8 cellular contexts compared by ENCODE assay signal in genomic region chr7:20778063-20778721, GRCh38. TPM values are rescaled to one million over a fixed set of nuclear protein-coding genes. Genes with fewer than 3 reads are reported as not detected.
A peak's percentile ranks its signal among the peaks of the same experiment; 100 is the strongest.
DNase-seq lines count a peak whose midpoint lies in the region; ATAC-seq and TF ChIP-seq lines count a peak whose summit lies in the region.

No MANE protein-coding gene starts in this region.

- POLR2A ChIA-PET in activated CD4-positive, alpha-beta memory T cell treated with anti-CD3 and anti-CD28 coated beads, Interleukin-2, amount 10 ng/mL, durations not matched to agents 7 days and 5 days (lab: Charles Lee), result no interaction called here

- peaks cover 10% of the 10 kb centered on the region for H3K4me1 Mint-ChIP-seq in activated naive CD8-positive, alpha-beta T cell treated with anti-CD3 and anti-CD28 coated beads for 36 hours
- H3K4me1 Mint-ChIP-seq in stimulated activated effector memory CD8-positive, alpha-beta T cell treated with anti-CD3 and anti-CD28 coated beads, Interleukin-12 subunit alpha, Interleukin-12 subunit beta, amount 100 ng/mL, for 72 hours, result peaks cover 11% of the 10 kb centered on the region
- H3K4me1 Mint-ChIP-seq in activated CD4-positive, alpha-beta memory T cell treated with anti-CD3 and anti-CD28 coated beads, Interleukin-2, amount 10 ng/mL, durations not matched to agents 7 days and 5 days, result peaks cover 8% of the 10 kb centered on the region

- no peak overlapping the region for H3K27ac Mint-ChIP-seq in activated naive CD8-positive, alpha-beta T cell treated with anti-CD3 and anti-CD28 coated beads for 36 hours
- no peak overlapping the region for H3K27ac Mint-ChIP-seq in stimulated activated effector memory CD8-positive, alpha-beta T cell treated with anti-CD3 and anti-CD28 coated beads, Interleukin-12 subunit alpha, Interleukin-12 subunit beta, amount 100 ng/mL, for 72 hours
- no peak overlapping the region for H3K27ac Mint-ChIP-seq in activated CD4-positive, alpha-beta memory T cell treated with anti-CD3 and anti-CD28 coated beads, Interleukin-2, amount 10 ng/mL, durations not matched to agents 7 days and 5 days

- ATAC-seq in GM19372 (IDR thresholded peaks at IDR 0.05; ENCODE audit: low read depth, unreplicated experiment) (peak; percentile 69), HG03460 (IDR thresholded peaks at IDR 0.05; ENCODE audit: unreplicated experiment) (peak; percentile 74)
- peak; percentile 64 for ATAC-seq in stimulated activated effector memory CD8-positive, alpha-beta T cell treated with anti-CD3 and anti-CD28 coated beads, Interleukin-12 subunit alpha, Interleukin-12 subunit beta, amount 100 ng/mL, for 72 hours

- CTCF ChIA-PET in activated CD4-positive, alpha-beta memory T cell treated with anti-CD3 and anti-CD28 coated beads, Interleukin-2, amount 10 ng/mL, durations not matched to agents 7 days and 5 days (lab: Charles Lee), result interaction anchor here (1.2 kb wide), 1 partner anchor 14 kb away, joined by 3 read pairs; no protein-coding TSS in a partner anchor

- TF ChIP-seq CTCF in C4-2B (conservative IDR thresholded peaks at IDR 0.05), result peak; percentile 95

- peak; percentile 36 for DNase-seq in activated naive CD8-positive, alpha-beta T cell treated with anti-CD3 and anti-CD28 coated beads for 36 hours
- DNase-seq in stimulated activated effector memory CD8-positive, alpha-beta T cell treated with anti-CD3 and anti-CD28 coated beads, Interleukin-12 subunit alpha, Interleukin-12 subunit beta, amount 100 ng/mL, for 72 hours (ENCODE audit: low spot score in 2 of 2), result no peak
- DNase-seq in T-helper 2 cell, result no peak
- DNase-seq in activated CD4-positive, alpha-beta memory T cell treated with anti-CD3 and anti-CD28 coated beads, Interleukin-2, amount 10 ng/mL, durations not matched to agents 7 days and 5 days, result no peak

- no peak overlapping the region for H3K4me3 Mint-ChIP-seq in activated naive CD8-positive, alpha-beta T cell treated with anti-CD3 and anti-CD28 coated beads for 36 hours
- H3K4me3 Mint-ChIP-seq in stimulated activated effector memory CD8-positive, alpha-beta T cell treated with anti-CD3 and anti-CD28 coated beads, Interleukin-12 subunit alpha, Interleukin-12 subunit beta, amount 100 ng/mL, for 72 hours, result peak overlapping the region; percentile 22
- H3K4me3 Mint-ChIP-seq in activated CD4-positive, alpha-beta memory T cell treated with anti-CD3 and anti-CD28 coated beads, Interleukin-2, amount 10 ng/mL, durations not matched to agents 7 days and 5 days, result no peak overlapping the region

- peak overlapping the region; percentile 36 for H3K4me3 ChIP-seq in iPS-11a (ENCODE audit: low read depth, low read length)

- H3K36me3 Mint-ChIP-seq in activated naive CD8-positive, alpha-beta T cell treated with anti-CD3 and anti-CD28 coated beads for 36 hours, result peaks cover 5% of the 10 kb centered on the region
- H3K36me3 Mint-ChIP-seq in stimulated activated effector memory CD8-positive, alpha-beta T cell treated with anti-CD3 and anti-CD28 coated beads, Interleukin-12 subunit alpha, Interleukin-12 subunit beta, amount 100 ng/mL, for 72 hours, result no peaks in the 10 kb centered on the region
- H3K36me3 Mint-ChIP-seq in activated CD4-positive, alpha-beta memory T cell treated with anti-CD3 and anti-CD28 coated beads, Interleukin-2, amount 10 ng/mL, durations not matched to agents 7 days and 5 days (ENCODE audit: low read depth), result peaks cover 4% of the 10 kb centered on the region

- peak overlapping the region; percentile 4; the same call in 1 of the 2 replicates for H3K27ac ChIP-seq in C4-2B

- H3K27me3 Mint-ChIP-seq in activated naive CD8-positive, alpha-beta T cell treated with anti-CD3 and anti-CD28 coated beads for 36 hours, result peaks cover 96% of the 10 kb centered on the region
- peaks cover 74% of the 10 kb centered on the region for H3K27me3 Mint-ChIP-seq in activated CD4-positive, alpha-beta memory T cell treated with anti-CD3 and anti-CD28 coated beads, Interleukin-2, amount 10 ng/mL, durations not matched to agents 7 days and 5 days

- peaks cover 14% of the 10 kb centered on the region for H3K9me3 Mint-ChIP-seq in activated naive CD8-positive, alpha-beta T cell treated with anti-CD3 and anti-CD28 coated beads for 36 hours
- peaks cover 6% of the 10 kb centered on the region for H3K9me3 Mint-ChIP-seq in stimulated activated effector memory CD8-positive, alpha-beta T cell treated with anti-CD3 and anti-CD28 coated beads, Interleukin-12 subunit alpha, Interleukin-12 subunit beta, amount 100 ng/mL, for 72 hours
- no peaks in the 10 kb centered on the region for H3K9me3 Mint-ChIP-seq in activated CD4-positive, alpha-beta memory T cell treated with anti-CD3 and anti-CD28 coated beads, Interleukin-2, amount 10 ng/mL, durations not matched to agents 7 days and 5 days

RNA-seq across cellular contexts. Expression of gene SP8, which starts 8.5 kb away (rescaled TPM):
- total RNA-seq in activated naive CD8-positive, alpha-beta T cell treated with anti-CD3 and anti-CD28 coated beads for 36 hours, result not detected
- total RNA-seq in activated CD4-positive, alpha-beta memory T cell treated with anti-CD3 and anti-CD28 coated beads, Interleukin-2, amount 10 ng/mL, durations not matched to agents 7 days and 5 days, result not detected
